12 cellular contexts compared by ENCODE assay signal in the genomic region with DNA sequence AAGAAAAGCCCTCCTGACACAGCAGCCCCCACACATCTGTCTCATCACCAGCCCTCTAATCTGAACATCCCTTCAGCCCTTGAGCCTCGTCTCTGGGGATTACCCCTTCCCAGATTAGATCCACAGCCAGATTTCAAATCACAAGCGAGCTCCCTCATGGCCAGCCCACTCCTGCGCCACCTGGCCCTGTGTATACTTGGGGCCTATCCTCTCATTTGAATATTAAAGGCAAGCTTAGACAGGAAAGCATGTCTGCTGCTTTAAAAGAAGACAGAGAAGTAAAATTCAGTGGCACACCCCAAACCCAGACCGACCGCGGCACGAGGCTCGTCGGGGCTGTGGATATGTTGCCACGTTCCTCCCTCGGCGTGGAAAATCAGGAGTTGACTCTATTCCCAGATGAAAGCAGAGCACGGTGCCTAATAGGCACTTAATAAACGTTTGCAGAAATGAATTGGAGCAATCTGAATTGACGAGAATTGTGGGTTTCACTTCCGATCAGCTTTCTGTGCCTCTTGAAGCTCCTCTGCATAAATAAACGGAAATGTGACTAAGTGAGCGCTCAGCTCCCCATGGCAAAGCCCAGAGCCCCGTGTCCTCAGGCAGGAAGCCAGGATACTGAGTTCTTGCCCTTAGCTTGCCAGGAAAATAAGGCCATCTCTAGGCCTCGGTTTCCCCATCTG.
DNase-seq lines count a peak whose midpoint lies in the region; ATAC-seq and TF ChIP-seq lines count a peak whose summit lies in the region.
"Had no signal": no experiment of that assay in that cellular context is flagged by ENCODE, and none has a peak within 500 bp of the region (broad histone marks: within the 10 kb centered on the region; RNA-seq: fewer than 3 reads in every experiment).

No MANE protein-coding gene starts in this region.

- no peaks in the 10 kb centered on the region for H3K27me3 ChIP-seq in MG63
- H3K27me3 ChIP-seq: vagina had no signal

- H3K9me3 ChIP-seq in MG63: no peaks in the 10 kb centered on the region
- H3K9me3 ChIP-seq: vagina had no signal

- intact Hi-C loops in activated B cell treated with CpG ODN at 0.5 μM for 24 hours (cut with micrococcal nuclease): loop anchor here (1.0 to 2.0 kb wide), 2 partner anchors 14 to 32 kb away; no protein-coding TSS in a partner anchor

- peak; percentile 72 for ATAC-seq in activated B cell treated with CpG ODN at 0.5 μM for 24 hours (ENCODE audit: low read depth)
- no peak for ATAC-seq in GM21576 (IDR thresholded peaks at IDR 0.05; ENCODE audit: unreplicated experiment)
- no peak for ATAC-seq in HG03354 (IDR thresholded peaks at IDR 0.05; ENCODE audit: poor library complexity, severe bottlenecking, unreplicated experiment)
- ATAC-seq: activated T-cell treated with anti-CD3 and anti-CD28 coated beads, Interleukin-2, amount 50 U/mL, for 4 hours had no signal

- H3K4me3 Mint-ChIP-seq in activated B cell treated with CpG ODN at 0.5 μM for 24 hours: peak overlapping the region; percentile 39
- H3K4me3 Mint-ChIP-seq in neural crest cell: no peak overlapping the region
- H3K4me3 Mint-ChIP-seq: activated T-cell treated with anti-CD3 and anti-CD28 coated beads, Interleukin-2, amount 50 U/mL, for 4 hours had no signal

- H3K4me3 ChIP-seq in GM12865 (ENCODE audit: low read depth, low read length): no peak overlapping the region
- no peak overlapping the region for H3K4me3 ChIP-seq in MG63
- H3K4me3 ChIP-seq: vagina had no signal

- CTCF ChIA-PET in activated B cell treated with CpG ODN at 0.5 μM for 24 hours (lab: Charles Lee): interaction anchor here (0.7 to 2.3 kb wide), 4 partner anchors 13 to 39 kb away, joined by 3 to 10 read pairs (median 4); no protein-coding TSS in a partner anchor

- H3K4me1 Mint-ChIP-seq in activated B cell treated with CpG ODN at 0.5 μM for 24 hours: peaks cover 24% of the 10 kb centered on the region
- peaks cover 16% of the 10 kb centered on the region for H3K4me1 Mint-ChIP-seq in neural crest cell

- no peak for TF ChIP-seq CTCF in GM12865 (IDR thresholded peaks at IDR 0.05; ENCODE audit: insufficient read depth, low read depth, low read length, missing control alignments)
- TF ChIP-seq CTCF in activated B cell treated with CpG ODN at 0.5 μM for 24 hours (IDR thresholded peaks at IDR 0.05): no peak
- TF ChIP-seq CTCF in neural crest cell (conservative IDR thresholded peaks at IDR 0.05): no peak

- peak overlapping the region; percentile 91 for H3K27ac Mint-ChIP-seq in activated B cell treated with CpG ODN at 0.5 μM for 24 hours
- H3K27ac Mint-ChIP-seq in neural crest cell (ENCODE audit: unreplicated experiment): peak overlapping the region; percentile 61

- peaks cover 34% of the 10 kb centered on the region for H3K36me3 Mint-ChIP-seq in activated B cell treated with CpG ODN at 0.5 μM for 24 hours (ENCODE audit: low read depth)
- peaks cover 20% of the 10 kb centered on the region for H3K36me3 Mint-ChIP-seq in neural crest cell (ENCODE audit: low read depth)

- POLR2A ChIA-PET in activated B cell treated with CpG ODN at 0.5 μM for 24 hours (lab: Charles Lee): interaction anchor here (1.0 to 1.9 kb wide), 5 partner anchors 14 to 86 kb away, joined by 3 to 22 read pairs (median 6); no protein-coding TSS in a partner anchor

- DNase-seq in GM12865 (ENCODE audit: low read depth) (peak; percentile 40), MG63 (peak; percentile 69), activated B cell treated with CpG ODN at 0.5 μM for 24 hours (no peak), neural crest cell (ENCODE audit: low read depth, low spot score) (no peak), A172 (ENCODE audit: low spot score) (no peak), NCI-H2029 (lab: John Stamatoyannopoulos, UW) (no peak)
- DNase-seq: activated T-cell treated with anti-CD3 and anti-CD28 coated beads, Interleukin-2, amount 50 U/mL, for 4 hours; NCI-H2081; T-helper 1 cell had no signal

- H3K27me3 Mint-ChIP-seq in activated B cell treated with CpG ODN at 0.5 μM for 24 hours (no peaks in the 10 kb centered on the region), neural crest cell (ENCODE audit: low read depth) (no peaks in the 10 kb centered on the region)

- H3K9me3 Mint-ChIP-seq in activated B cell treated with CpG ODN at 0.5 μM for 24 hours: peaks cover 2% of the 10 kb centered on the region
- no peaks in the 10 kb centered on the region for H3K9me3 Mint-ChIP-seq in neural crest cell
- H3K9me3 Mint-ChIP-seq: activated T-cell treated with anti-CD3 and anti-CD28 coated beads, Interleukin-2, amount 50 U/mL, for 4 hours had no signal

- no peaks in the 10 kb centered on the region for H3K36me3 ChIP-seq in MG63
- H3K36me3 ChIP-seq: vagina had no signal

Comparison
In these comparisons a context has a peak if more than half of its experiments do, and no peak if none do; other contexts are left out.
1. DNase-seq: peak in GM12865 (single experiment) and MG63 (single experiment); none in activated B cell treated with CpG ODN at 0.5 μM for 24 hours (single experiment), neural crest cell (single experiment), A172 (single experiment) and NCI-H2029 (single experiment).